14 cellular contexts compared by ENCODE assay signal in the genomic region with DNA sequence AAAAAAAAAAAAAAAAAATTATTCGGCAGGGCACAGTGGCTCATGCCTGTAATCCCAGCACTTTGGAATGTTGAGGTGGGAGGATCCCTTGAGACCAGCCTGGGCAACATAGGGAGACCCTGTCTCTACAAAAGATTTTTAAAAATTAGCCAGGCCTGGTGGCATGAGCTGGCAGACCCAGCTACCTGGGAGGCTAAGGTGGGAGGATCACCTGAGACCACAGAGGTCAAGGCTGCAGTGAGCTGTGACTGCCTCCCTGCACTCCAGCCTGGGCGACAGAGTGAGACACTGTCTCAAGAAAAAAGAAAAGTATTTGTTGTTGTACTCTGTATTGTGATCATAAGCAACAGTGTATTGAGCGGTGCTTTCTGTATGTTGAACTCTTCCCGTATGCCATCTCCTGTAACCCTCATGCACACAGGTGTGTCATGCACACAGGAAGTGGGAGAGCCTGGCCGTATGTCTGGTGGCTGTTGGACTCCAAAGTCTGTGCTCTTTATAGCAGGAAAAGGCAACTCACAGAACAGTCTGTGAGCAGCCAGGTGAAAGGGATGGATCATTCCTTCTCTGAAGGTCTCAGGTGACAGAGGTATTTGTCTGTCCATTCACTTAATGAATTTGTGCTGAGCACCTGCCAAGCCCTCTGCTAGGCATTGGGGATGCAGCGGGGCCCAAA. TPM values are rescaled to one million over a fixed set of nuclear protein-coding genes. Genes with fewer than 3 reads are reported as not detected.
DNase-seq lines count a peak whose midpoint lies in the region; ATAC-seq and TF ChIP-seq lines count a peak whose summit lies in the region.
"Had no signal": no experiment of that assay in that cellular context is flagged by ENCODE, and none has a peak within 500 bp of the region (broad histone marks: within the 10 kb centered on the region; RNA-seq: fewer than 3 reads in every experiment).

No MANE protein-coding gene starts in this region.

- peak overlapping the region; percentile 18 for H3K27ac Mint-ChIP-seq in activated naive CD4-positive, alpha-beta T cell treated with anti-CD3 and anti-CD28 coated beads, Interleukin-2, amount 50 U/mL, for 24 hours
- no peak overlapping the region for H3K27ac Mint-ChIP-seq in activated naive CD4-positive, alpha-beta T cell treated with anti-CD3 and anti-CD28 coated beads, Interleukin-2, amount 10 ng/mL, durations not matched to agents 7 days and 5 days
- H3K27ac Mint-ChIP-seq in activated T-helper 17 cell treated with anti-CD3 and anti-CD28 coated beads, Interleukin-2, amount 50 U/mL, for 72 hours: peak overlapping the region; percentile 80
- H3K27ac Mint-ChIP-seq in natural killer cell treated with Interleukin-12 subunit alpha and Interleukin-12 subunit beta and Interleukin-15 and Interleukin-18, amount 100 ng/mL, for 72 hours: no peak overlapping the region
- H3K27ac Mint-ChIP-seq: activated CD8-positive, alpha-beta memory T cell treated with anti-CD3 and anti-CD28 coated beads, Interleukin-2, amount 10 ng/mL, durations not matched to agents 7 days and 5 days had no signal

- intact Hi-C loops in lower lobe of right lung (cut with DNase I): no loop called here

- peaks cover 8% of the 10 kb centered on the region for H3K4me1 ChIP-seq in lower lobe of right lung
- H3K4me1 ChIP-seq: SJSA1 had no signal

- no peak for ATAC-seq in activated T-helper 17 cell treated with anti-CD3 and anti-CD28 coated beads, Interleukin-2, amount 50 U/mL, for 72 hours (replicated peaks)
- ATAC-seq in lower lobe of right lung: no peak
- no peak for ATAC-seq in GM21360 (IDR thresholded peaks at IDR 0.05; ENCODE audit: unreplicated experiment)
- ATAC-seq in natural killer cell treated with Interleukin-12 subunit alpha and Interleukin-12 subunit beta and Interleukin-15 and Interleukin-18, amount 100 ng/mL, for 72 hours: no peak
- ATAC-seq: activated CD8-positive, alpha-beta memory T cell treated with anti-CD3 and anti-CD28 coated beads, Interleukin-2, amount 10 ng/mL, durations not matched to agents 7 days and 5 days had no signal

- DNase-seq in activated naive CD4-positive, alpha-beta T cell treated with anti-CD3 and anti-CD28 coated beads, Interleukin-2, amount 10 ng/mL, durations not matched to agents 7 days and 5 days: no peak
- DNase-seq in lower lobe of right lung: no peak
- DNase-seq in GM13976 (ENCODE audit: low spot score): no peak
- DNase-seq in HT-29 (ENCODE audit: low spot score): no peak
- DNase-seq in natural killer cell treated with Interleukin-12 subunit alpha and Interleukin-12 subunit beta and Interleukin-15 and Interleukin-18, amount 100 ng/mL, for 72 hours (ENCODE audit: low spot score): no peak
- DNase-seq: activated CD8-positive, alpha-beta memory T cell treated with anti-CD3 and anti-CD28 coated beads, Interleukin-2, amount 10 ng/mL, durations not matched to agents 7 days and 5 days; GM23248; KG1; NCI-H1436; nucleus accumbens had no signal

- H3K9me3 Mint-ChIP-seq in activated naive CD4-positive, alpha-beta T cell treated with anti-CD3 and anti-CD28 coated beads, Interleukin-2, amount 50 U/mL, for 24 hours: no peaks in the 10 kb centered on the region
- H3K9me3 Mint-ChIP-seq in activated naive CD4-positive, alpha-beta T cell treated with anti-CD3 and anti-CD28 coated beads, Interleukin-2, amount 10 ng/mL, durations not matched to agents 7 days and 5 days: no peaks in the 10 kb centered on the region
- no peaks in the 10 kb centered on the region for H3K9me3 Mint-ChIP-seq in activated T-helper 17 cell treated with anti-CD3 and anti-CD28 coated beads, Interleukin-2, amount 50 U/mL, for 72 hours
- no peaks in the 10 kb centered on the region for H3K9me3 Mint-ChIP-seq in natural killer cell treated with Interleukin-12 subunit alpha and Interleukin-12 subunit beta and Interleukin-15 and Interleukin-18, amount 100 ng/mL, for 72 hours

- H3K36me3 ChIP-seq in lower lobe of right lung: no peaks in the 10 kb centered on the region
- H3K36me3 ChIP-seq: SJSA1 had no signal

- H3K4me3 ChIP-seq in lower lobe of right lung: no peak overlapping the region
- H3K4me3 ChIP-seq: GM23248, SJSA1 had no signal

- H3K36me3 Mint-ChIP-seq in activated naive CD4-positive, alpha-beta T cell treated with anti-CD3 and anti-CD28 coated beads, Interleukin-2, amount 50 U/mL, for 24 hours: no peaks in the 10 kb centered on the region
- H3K36me3 Mint-ChIP-seq in activated naive CD4-positive, alpha-beta T cell treated with anti-CD3 and anti-CD28 coated beads, Interleukin-2, amount 10 ng/mL, durations not matched to agents 7 days and 5 days: no peaks in the 10 kb centered on the region
- peaks cover 5% of the 10 kb centered on the region for H3K36me3 Mint-ChIP-seq in activated T-helper 17 cell treated with anti-CD3 and anti-CD28 coated beads, Interleukin-2, amount 50 U/mL, for 72 hours (ENCODE audit: low read depth)
- no peaks in the 10 kb centered on the region for H3K36me3 Mint-ChIP-seq in natural killer cell treated with Interleukin-12 subunit alpha and Interleukin-12 subunit beta and Interleukin-15 and Interleukin-18, amount 100 ng/mL, for 72 hours
- H3K36me3 Mint-ChIP-seq: activated CD8-positive, alpha-beta memory T cell treated with anti-CD3 and anti-CD28 coated beads, Interleukin-2, amount 10 ng/mL, durations not matched to agents 7 days and 5 days had no signal

- H3K27me3 Mint-ChIP-seq in activated naive CD4-positive, alpha-beta T cell treated with anti-CD3 and anti-CD28 coated beads, Interleukin-2, amount 50 U/mL, for 24 hours: no peaks in the 10 kb centered on the region
- no peaks in the 10 kb centered on the region for H3K27me3 Mint-ChIP-seq in activated naive CD4-positive, alpha-beta T cell treated with anti-CD3 and anti-CD28 coated beads, Interleukin-2, amount 10 ng/mL, durations not matched to agents 7 days and 5 days
- peaks cover 12% of the 10 kb centered on the region for H3K27me3 Mint-ChIP-seq in activated T-helper 17 cell treated with anti-CD3 and anti-CD28 coated beads, Interleukin-2, amount 50 U/mL, for 72 hours
- H3K27me3 Mint-ChIP-seq in natural killer cell treated with Interleukin-12 subunit alpha and Interleukin-12 subunit beta and Interleukin-15 and Interleukin-18, amount 100 ng/mL, for 72 hours: peaks cover 7 to 19% of the 10 kb centered on the region in 2 donors

- H3K27ac ChIP-seq in lower lobe of right lung: peak overlapping the region; percentile 73
- H3K27ac ChIP-seq: GM23248, SJSA1 had no signal

- H3K4me3 Mint-ChIP-seq in activated naive CD4-positive, alpha-beta T cell treated with anti-CD3 and anti-CD28 coated beads, Interleukin-2, amount 50 U/mL, for 24 hours: no peak overlapping the region
- no peak overlapping the region for H3K4me3 Mint-ChIP-seq in activated naive CD4-positive, alpha-beta T cell treated with anti-CD3 and anti-CD28 coated beads, Interleukin-2, amount 10 ng/mL, durations not matched to agents 7 days and 5 days
- peak overlapping the region; percentile 9 for H3K4me3 Mint-ChIP-seq in activated T-helper 17 cell treated with anti-CD3 and anti-CD28 coated beads, Interleukin-2, amount 50 U/mL, for 72 hours
- H3K4me3 Mint-ChIP-seq in natural killer cell treated with Interleukin-12 subunit alpha and Interleukin-12 subunit beta and Interleukin-15 and Interleukin-18, amount 100 ng/mL, for 72 hours: no peak overlapping the region
- H3K4me3 Mint-ChIP-seq: activated CD8-positive, alpha-beta memory T cell treated with anti-CD3 and anti-CD28 coated beads, Interleukin-2, amount 10 ng/mL, durations not matched to agents 7 days and 5 days had no signal

- H3K4me1 Mint-ChIP-seq in activated naive CD4-positive, alpha-beta T cell treated with anti-CD3 and anti-CD28 coated beads, Interleukin-2, amount 50 U/mL, for 24 hours: peaks cover 34% of the 10 kb centered on the region
- H3K4me1 Mint-ChIP-seq in activated naive CD4-positive, alpha-beta T cell treated with anti-CD3 and anti-CD28 coated beads, Interleukin-2, amount 10 ng/mL, durations not matched to agents 7 days and 5 days: peaks cover 45% of the 10 kb centered on the region
- peaks cover 21% of the 10 kb centered on the region for H3K4me1 Mint-ChIP-seq in activated T-helper 17 cell treated with anti-CD3 and anti-CD28 coated beads, Interleukin-2, amount 50 U/mL, for 72 hours
- H3K4me1 Mint-ChIP-seq in natural killer cell treated with Interleukin-12 subunit alpha and Interleukin-12 subunit beta and Interleukin-15 and Interleukin-18, amount 100 ng/mL, for 72 hours (ENCODE audit: low read depth in 2 of 2): peaks cover 8 to 15% of the 10 kb centered on the region in 2 donors

- CTCF ChIA-PET in activated naive CD4-positive, alpha-beta T cell treated with anti-CD3 and anti-CD28 coated beads, Interleukin-2, amount 10 ng/mL, durations not matched to agents 7 days and 5 days (lab: Charles Lee): no interaction called here

- in situ Hi-C loops in GM13976 (cut with MboI; ENCODE audit: low sequenced_read_pairs, unreplicated experiment): no loop called here

- TF ChIP-seq CTCF in lower lobe of right lung (IDR thresholded peaks at IDR 0.05) (no peak), GM13976 (IDR thresholded peaks at IDR 0.05; ENCODE audit: borderline replicate concordance, control extremely low read depth, extremely low read depth, insufficient read depth, missing control alignments) (no peak)

- no peaks in the 10 kb centered on the region for H3K27me3 ChIP-seq in lower lobe of right lung (ENCODE audit: low read depth)
- H3K27me3 ChIP-seq: SJSA1 had no signal

- H3K9me3 ChIP-seq in lower lobe of right lung: no peaks in the 10 kb centered on the region

RNA-seq across cellular contexts. Expression of gene CDH1, which starts 17.2 kb away (rescaled TPM):
- total RNA-seq in activated T-helper 17 cell treated with anti-CD3 and anti-CD28 coated beads, Interleukin-2, amount 50 U/mL, for 72 hours: 1 to 10 TPM; 1.8 to 3.0 TPM
- 127 TPM for total RNA-seq in lower lobe of right lung
- 219 and 251 TPM in 2 replicates for total RNA-seq in HT-29 (2014; rRNA removed; shearing (Covaris generic))
- total RNA-seq in natural killer cell treated with Interleukin-12 subunit alpha and Interleukin-12 subunit beta and Interleukin-15 and Interleukin-18, amount 100 ng/mL, for 72 hours: under 1 TPM; 0.38 to 0.59 TPM
- total RNA-seq: GM23248 had no signal

Comparison
In these comparisons a context has a peak if more than half of its experiments do, and no peak if none do; other contexts are left out.
1. H3K27ac Mint-ChIP-seq: peak in activated naive CD4-positive, alpha-beta T cell treated with anti-CD3 and anti-CD28 coated beads, Interleukin-2, amount 50 U/mL, for 24 hours (single experiment) and activated T-helper 17 cell treated with anti-CD3 and anti-CD28 coated beads, Interleukin-2, amount 50 U/mL, for 72 hours (single experiment); none in activated naive CD4-positive, alpha-beta T cell treated with anti-CD3 and anti-CD28 coated beads, Interleukin-2, amount 10 ng/mL, durations not matched to agents 7 days and 5 days (single experiment) and natural killer cell treated with Interleukin-12 subunit alpha and Interleukin-12 subunit beta and Interleukin-15 and Interleukin-18, amount 100 ng/mL, for 72 hours (0 of 2).
2. RNA of gene CDH1, which starts 17.2 kb away (total RNA-seq): 219 to 251 TPM in HT-29 and 127 TPM in lower lobe of right lung (single experiment); 1.8 to 3.0 TPM in activated T-helper 17 cell treated with anti-CD3 and anti-CD28 coated beads, Interleukin-2, amount 50 U/mL, for 72 hours and 0.38 to 0.59 TPM in natural killer cell treated with Interleukin-12 subunit alpha and Interleukin-12 subunit beta and Interleukin-15 and Interleukin-18, amount 100 ng/mL, for 72 hours; every median in the first group is over 10 times any median in the second.